Comparison of ENCODE assay signal across 16 cellular contexts in genomic region chr5:168300377-168301182, GRCh38. TPM values are rescaled to one million over a fixed set of nuclear protein-coding genes. Genes with fewer than 3 reads are reported as not detected.
DNase-seq lines count a peak whose midpoint lies in the region; TF ChIP-seq lines count a peak whose summit lies in the region.
"Had no signal": no experiment of that assay in that cellular context is flagged by ENCODE, and none has a peak within 500 bp of the region (broad histone marks: within the 10 kb centered on the region; RNA-seq: fewer than 3 reads in every experiment).

No MANE protein-coding gene starts in this region.

- POLR2A ChIA-PET in Caco-2 (lab: Charles Lee) = interaction anchor here (1.5 kb wide), 1 partner anchor 8 kb away, joined by 4 read pairs; no protein-coding TSS in a partner anchor

- no peak overlapping the region for H3K56ac ChIP-seq in H9 (ENCODE audit: insufficient read length, low read depth, low read length)

- H3K27me3 ChIP-seq in H9 (ENCODE audit: insufficient read depth, low read length) (no peaks in the 10 kb centered on the region), trophoblast cell (ENCODE audit: insufficient read depth, low read length) (no peaks in the 10 kb centered on the region), Caco-2 (replicated peaks; ENCODE audit: control insufficient read depth, insufficient read depth, low read length) (no peaks in the 10 kb centered on the region)

- H4K12ac ChIP-seq in trophoblast cell (ENCODE audit: low read depth, low read length) = no peak overlapping the region

- no peaks in the 10 kb centered on the region for H3K79me1 ChIP-seq in H9 (ENCODE audit: insufficient read depth, low read depth, low read length, poor library complexity, severe bottlenecking)
- H3K79me1 ChIP-seq in trophoblast cell (ENCODE audit: low read length) = peaks cover 8% of the 10 kb centered on the region

- peaks cover 69 to 80% of the 10 kb centered on the region in 2 experiments for H3K4me1 Mint-ChIP-seq in H9
- peaks cover 55% of the 10 kb centered on the region for H3K4me1 Mint-ChIP-seq in Caco-2 (ENCODE audit: low read depth, unreplicated experiment)
- H3K4me1 Mint-ChIP-seq: naive B cell had no signal

- no TSS peak for BruUV-seq in Caco-2 (replicated peaks; lab: Mats Ljungman, UMichigan)

- H3K4me3 Mint-ChIP-seq in H9 (peak overlapping the region in 1 of 2 experiments; percentile 62; a peak in 4 of 5 replicates), Caco-2 (ENCODE audit: unreplicated experiment) (no peak overlapping the region)
- H3K4me3 Mint-ChIP-seq: naive B cell had no signal

- peak overlapping the region; percentile 49 to 87 (median 76); a peak in 5 of 7 replicates for H3K27ac Mint-ChIP-seq in H9
- H3K27ac Mint-ChIP-seq in Caco-2 (ENCODE audit: unreplicated experiment) = no peak overlapping the region
- H3K27ac Mint-ChIP-seq: naive B cell had no signal

- H3K27ac ChIP-seq in H9 (ENCODE audit: insufficient read length, low read depth, low read length) = no peak overlapping the region
- H3K27ac ChIP-seq in trophoblast cell (ENCODE audit: low read depth, low read length) = no peak overlapping the region
- H3K27ac ChIP-seq: thoracic aorta, WERI-Rb-1 had no signal

- CTCF ChIA-PET in Caco-2 (lab: Charles Lee) = interaction anchor here (0.6 to 1.3 kb wide), 2 partner anchors 19 to 94 kb away, joined by 7 to 9 read pairs; no protein-coding TSS in a partner anchor

- H2BK5ac ChIP-seq in H9 (ENCODE audit: insufficient read length, low read length) (no peak overlapping the region), trophoblast cell (ENCODE audit: low read depth, low read length, poor library complexity) (no peak overlapping the region)

- no peaks in the 10 kb centered on the region for H3K9me3 Mint-ChIP-seq in H9
- H3K9me3 Mint-ChIP-seq in Caco-2 (ENCODE audit: unreplicated experiment) = no peaks in the 10 kb centered on the region

- H3K14ac ChIP-seq in H9 (ENCODE audit: insufficient read depth, low read length) = no peak overlapping the region
- H3K14ac ChIP-seq in trophoblast cell (ENCODE audit: low read length) = no peak overlapping the region

- H3K23me2 ChIP-seq in H9 (ENCODE audit: insufficient read length, low read depth, low read length, poor library complexity, severe bottlenecking) = peaks cover 4% of the 10 kb centered on the region

- no peak overlapping the region for H3T11ph ChIP-seq in H9 (ENCODE audit: low read length)

- H2AFZ ChIP-seq in H9 (ENCODE audit: low read length) (no peak overlapping the region), trophoblast cell (ENCODE audit: insufficient read depth, low read length, poor library complexity) (no peak overlapping the region)

- intact Hi-C loops in Caco-2 (cut with micrococcal nuclease; ENCODE audit: unreplicated experiment) = loop anchor here (1.0 kb wide), 2 partner anchors 8 to 9 kb away; no protein-coding TSS in a partner anchor

- no peak for TF ChIP-seq CTCF in H9 (conservative IDR thresholded peaks at IDR 0.05)
- no peak for TF ChIP-seq CTCF in epithelial cell of esophagus (IDR thresholded peaks at IDR 0.05; ENCODE audit: insufficient read depth, low read depth, low read length, missing control alignments)
- TF ChIP-seq CTCF in Caco-2 (IDR thresholded peaks at IDR 0.05; ENCODE audit: insufficient read depth in 1 of 2, low read depth in 1 of 2, low read length in 1 of 2, severe bottlenecking in 1 of 2, unreplicated experiment in 1 of 2) = no peak

- H4K20me1 ChIP-seq in H9 (ENCODE audit: control insufficient read depth, insufficient read depth, insufficient read length) = no peaks in the 10 kb centered on the region

- H2AK5ac ChIP-seq in H9 (ENCODE audit: insufficient read length, low read length) (no peak overlapping the region), trophoblast cell (ENCODE audit: low read length) (no peak overlapping the region)

- no peaks in the 10 kb centered on the region for H3K36me3 ChIP-seq in trophoblast cell (ENCODE audit: control insufficient read depth in 1 of 2, insufficient read depth in 2 of 2, low read length in 2 of 2)
- peaks cover 1% of the 10 kb centered on the region for H3K36me3 ChIP-seq in Caco-2 (ENCODE audit: control insufficient read depth, insufficient read depth, low read length)
- H3K36me3 ChIP-seq: thoracic aorta had no signal

- peaks cover 0 to 7% (median 2%) of the 10 kb centered on the region in 3 experiments; a peak in 3 of 7 replicates for H3K36me3 Mint-ChIP-seq in H9 (ENCODE audit: insufficient read depth in 1 of 3, low read depth in 3 of 3)
- peaks cover 85% of the 10 kb centered on the region for H3K36me3 Mint-ChIP-seq in Caco-2 (ENCODE audit: insufficient read depth, unreplicated experiment)
- H3K36me3 Mint-ChIP-seq: naive B cell had no signal

- H3K9me3 ChIP-seq in H9 (ENCODE audit: control insufficient read depth, low read depth, low read length) = no peaks in the 10 kb centered on the region
- H3K9me3 ChIP-seq in trophoblast cell (ENCODE audit: insufficient read depth, low read depth, low read length) = no peaks in the 10 kb centered on the region
- no peaks in the 10 kb centered on the region for H3K9me3 ChIP-seq in Caco-2
- H3K9me3 ChIP-seq: thoracic aorta had no signal

- H3K4ac ChIP-seq in H9 (ENCODE audit: low read depth, low read length) = no peak overlapping the region
- peak overlapping the region; percentile 33 for H3K4ac ChIP-seq in trophoblast cell (ENCODE audit: low read depth, low read length)

- H3K4me3 ChIP-seq in epithelial cell of esophagus (ENCODE audit: low read length) (no peak overlapping the region), trophoblast cell (ENCODE audit: low read depth, low read length) (no peak overlapping the region), Caco-2 (ENCODE audit: low read depth, low read length) (no peak overlapping the region)
- H3K4me3 ChIP-seq: thoracic aorta had no signal

- H3K27me3 Mint-ChIP-seq in H9 (ENCODE audit: low read depth) (peaks cover 3% of the 10 kb centered on the region), Caco-2 (ENCODE audit: insufficient read depth, unreplicated experiment) (no peaks in the 10 kb centered on the region)

- peaks cover 3% of the 10 kb centered on the region; the same call in 1 of the 2 replicates for H3K79me2 ChIP-seq in H9 (ENCODE audit: insufficient read depth, low read length)
- H3K79me2 ChIP-seq in trophoblast cell (ENCODE audit: control insufficient read depth, insufficient read depth, low read length, poor library complexity) = peaks cover 3% of the 10 kb centered on the region

- H2BK15ac ChIP-seq in H9 (ENCODE audit: low read depth, low read length) = no peak overlapping the region

- no peak overlapping the region for H2BK12ac ChIP-seq in H9 (ENCODE audit: insufficient read length, low read depth, low read length)
- no peak overlapping the region for H2BK12ac ChIP-seq in trophoblast cell (ENCODE audit: low read length)

- H3K23ac ChIP-seq in H9 (ENCODE audit: insufficient read length, low read depth, low read length) (no peak overlapping the region), trophoblast cell (ENCODE audit: low read length) (no peak overlapping the region)

- no peak overlapping the region for H3K18ac ChIP-seq in H9 (ENCODE audit: insufficient read length, low read depth, low read length)
- no peak overlapping the region for H3K18ac ChIP-seq in trophoblast cell (ENCODE audit: low read length)

- H4K5ac ChIP-seq in H9 (ENCODE audit: insufficient read length, low read depth, low read length) = no peak overlapping the region

- H3K4me2 ChIP-seq in H9 (ENCODE audit: insufficient read depth, insufficient read length, low read length) (no peak overlapping the region), trophoblast cell (ENCODE audit: low read length) (no peak overlapping the region)

- H4K8ac ChIP-seq in H9 (replicated peaks; ENCODE audit: insufficient read length, low read depth, low read length) = no peak overlapping the region
- no peak overlapping the region for H4K8ac ChIP-seq in trophoblast cell (ENCODE audit: low read depth, low read length)

- DNase-seq in H9 (no peak), NCI-H2227 (lab: John Stamatoyannopoulos, UW; ENCODE audit: unreplicated experiment) (peak; percentile 6), epithelial cell of esophagus (ENCODE audit: low read depth) (peak; percentile 52), trophoblast cell (peak in 1 of 2 donors; percentile 54), HuH-7 (ENCODE audit: low spot score) (no peak), AG08395 (ENCODE audit: low spot score) (no peak), Caco-2 (no peak)
- DNase-seq in activated CD4-positive, alpha-beta T cell treated with anti-CD3 and anti-CD28 coated beads for 4 hours = no peak
- DNase-seq: activated gamma-delta T cell; left ventricle myocardium superior; naive B cell; NCI-H446; retina; stimulated activated CD4-positive, alpha-beta T cell treated with anti-CD3 and anti-CD28 coated beads, Interleukin-2, amount 100 ng/mL, for 24 hours; WERI-Rb-1 had no signal

- H3K4me1 ChIP-seq in H9 (ENCODE audit: insufficient read depth, low read length) (peaks cover 19% of the 10 kb centered on the region; the same call in 1 of the 2 replicates), trophoblast cell (ENCODE audit: control insufficient read depth in 1 of 2, insufficient read depth in 2 of 2, low read length in 2 of 2) (peaks cover 17 to 21% of the 10 kb centered on the region in 2 experiments), Caco-2 (peaks cover 75% of the 10 kb centered on the region)

- H2BK120ac ChIP-seq in H9 (ENCODE audit: low read depth, low read length, poor library complexity, severe bottlenecking) = no peak overlapping the region
- no peak overlapping the region for H2BK120ac ChIP-seq in trophoblast cell (ENCODE audit: insufficient read depth, low read length, poor library complexity)

- WGBS in H9 (ENCODE audit: extremely low coverage, insufficient read length, low lambda C conversion rate) = no CpG with 5 or more reads among the region's 10 CpGs
- WGBS in trophoblast cell (ENCODE audit: extremely low coverage, insufficient coverage, insufficient read length) = no CpG with 5 or more reads among the region's 10 CpGs

- H3K9ac ChIP-seq in H9 (ENCODE audit: extremely low read depth, insufficient read length, low read length) = no peak overlapping the region
- no peak overlapping the region for H3K9ac ChIP-seq in trophoblast cell (ENCODE audit: low read length)

- H4K91ac ChIP-seq in H9 (ENCODE audit: insufficient read length, low read depth, low read length) (no peak overlapping the region), trophoblast cell (ENCODE audit: low read depth, low read length) (no peak overlapping the region)

- no peak overlapping the region for H2BK20ac ChIP-seq in H9 (ENCODE audit: low read depth, low read length, poor library complexity, severe bottlenecking)

RNA-seq across cellular contexts. Expression of gene WWC1, which starts 9.1 kb away (rescaled TPM):
- total RNA-seq in H9 (2021) (28.2 and 30.7 TPM in 2 replicates), Caco-2 (2022) (108 and 109 TPM in 2 replicates)
- polyA plus RNA-seq in trophoblast cell (2013) = 48.1 and 48.6 TPM in 2 replicates

Comparison
In these comparisons a context has a peak if more than half of its experiments do, and no peak if none do; other contexts are left out.
1. DNase-seq: peak in NCI-H2227 (single experiment) and epithelial cell of esophagus (single experiment); none in H9 (single experiment), activated CD4-positive, alpha-beta T cell treated with anti-CD3 and anti-CD28 coated beads for 4 hours (0 of 2), HuH-7 (single experiment), AG08395 (single experiment) and Caco-2 (0 of 2).